ENCODE assay signal across 38 cellular contexts in genomic region chr13:45447050-45447661, GRCh38. TPM values are rescaled to one million over a fixed set of nuclear protein-coding genes. Genes with fewer than 3 reads are reported as not detected.
DNase-seq lines count a peak whose midpoint lies in the region; ATAC-seq and TF ChIP-seq lines count a peak whose summit lies in the region.
"Had no signal": no experiment of that assay in that cellular context is flagged by ENCODE, and none has a peak within 500 bp of the region (broad histone marks: within the 10 kb centered on the region; RNA-seq: fewer than 3 reads in every experiment).

No MANE protein-coding gene starts in this region.

- H3K4me2 ChIP-seq in neuronal stem cell (ENCODE audit: insufficient read depth, low read length, poor library complexity, severe bottlenecking): no peak overlapping the region
- H3K4me2 ChIP-seq: BLaER1, smooth muscle cell had no signal

- no peak overlapping the region for H3K18ac ChIP-seq in neuronal stem cell (ENCODE audit: low read length)

- H3K79me1 ChIP-seq in neuronal stem cell (ENCODE audit: low read depth, low read length): no peaks in the 10 kb centered on the region

- no peak overlapping the region for H4K91ac ChIP-seq in neuronal stem cell (ENCODE audit: low read depth, low read length, poor library complexity)

- peaks cover 0 to 17% (median 0%) of the 10 kb centered on the region in 3 experiments for H3K27me3 ChIP-seq in neuronal stem cell (ENCODE audit: control insufficient read depth in 3 of 3, insufficient read depth in 3 of 3, low read depth in 1 of 3, low read length in 3 of 3)
- H3K27me3 ChIP-seq in CD8-positive, alpha-beta T cell (ENCODE audit: insufficient read depth, low read length): no peaks in the 10 kb centered on the region
- H3K27me3 ChIP-seq: ascending aorta, BLaER1, gastroesophageal sphincter, SJSA1, stomach, thyroid gland had no signal

- no peak overlapping the region for H2BK5ac ChIP-seq in neuronal stem cell (ENCODE audit: low read length)

- in situ Hi-C loops in ACHN (cut with HindIII; ENCODE audit: low pct_ligation_motif_present, low pct_unique_long_range_greater_than_20kb, low sequenced_read_pairs): no loop called here

- no peak for ATAC-seq in CD8-positive, alpha-beta T cell
- ATAC-seq in activated naive CD4-positive, alpha-beta T cell treated with anti-CD3 and anti-CD28 coated beads, Interleukin-2, amount 50 U/mL, for 72 hours: no peak
- ATAC-seq: gastroesophageal sphincter; GM12878; left ventricle myocardium superior; naive thymus-derived CD4-positive, alpha-beta T cell had no signal

- H2AFZ ChIP-seq in neuronal stem cell (ENCODE audit: low read length): peak overlapping the region; percentile 45

- H3K27me3 Mint-ChIP-seq in CD8-positive, alpha-beta T cell (ENCODE audit: low read depth): peaks cover 3% of the 10 kb centered on the region
- H3K27me3 Mint-ChIP-seq: activated CD4-positive, alpha-beta memory T cell treated with anti-CD3 and anti-CD28 coated beads for 36 hours; activated naive CD8-positive, alpha-beta T cell treated with anti-CD3 and anti-CD28 coated beads for 36 hours had no signal

- H3K27ac ChIP-seq in neuronal stem cell (replicated peaks; ENCODE audit: low read length): no peak overlapping the region
- H3K27ac ChIP-seq in CD8-positive, alpha-beta T cell (ENCODE audit: low read depth, low read length): no peak overlapping the region
- H3K27ac ChIP-seq: ascending aorta, BLaER1, gastroesophageal sphincter, stomach, thyroid gland had no signal

- CTCF ChIA-PET in CD8-positive, alpha-beta T cell (lab: Charles Lee): interaction anchor here (0.9 kb wide), 1 partner anchor 9 kb away, joined by 3 read pairs; no protein-coding TSS in a partner anchor

- H3K4me1 ChIP-seq in neuronal stem cell (ENCODE audit: control insufficient read depth in 2 of 2, insufficient read depth in 1 of 2, low read depth in 1 of 2, low read length in 2 of 2): peaks cover 0 to 3% of the 10 kb centered on the region in 2 donors
- H3K4me1 ChIP-seq in CD8-positive, alpha-beta T cell (ENCODE audit: insufficient read depth, low read length): no peaks in the 10 kb centered on the region
- H3K4me1 ChIP-seq: ascending aorta, gastroesophageal sphincter, stomach, thyroid gland had no signal

- no peaks in the 10 kb centered on the region for H3K36me3 Mint-ChIP-seq in CD8-positive, alpha-beta T cell
- H3K36me3 Mint-ChIP-seq in activated naive CD4-positive, alpha-beta T cell treated with anti-CD3 and anti-CD28 coated beads, Interleukin-2, amount 50 U/mL, for 72 hours: no peaks in the 10 kb centered on the region
- H3K36me3 Mint-ChIP-seq: activated CD4-positive, alpha-beta memory T cell treated with anti-CD3 and anti-CD28 coated beads for 36 hours; activated naive CD8-positive, alpha-beta T cell treated with anti-CD3 and anti-CD28 coated beads for 36 hours; immature natural killer cell; mesothelial cell of epicardium had no signal

- intact Hi-C loops in CD8-positive, alpha-beta T cell (cut with DNase I, micrococcal nuclease): no loop called here

- no peak overlapping the region for H3K4me3 Mint-ChIP-seq in CD8-positive, alpha-beta T cell
- H3K4me3 Mint-ChIP-seq: activated CD4-positive, alpha-beta memory T cell treated with anti-CD3 and anti-CD28 coated beads for 36 hours; activated naive CD8-positive, alpha-beta T cell treated with anti-CD3 and anti-CD28 coated beads for 36 hours; immature natural killer cell; mesothelial cell of epicardium; naive thymus-derived CD4-positive, alpha-beta T cell had no signal

- POLR2A ChIA-PET in CD8-positive, alpha-beta T cell (lab: Charles Lee): no interaction called here

- H3K4me1 Mint-ChIP-seq in CD8-positive, alpha-beta T cell (ENCODE audit: low read depth): peaks cover under 1% of the 10 kb centered on the region
- H3K4me1 Mint-ChIP-seq: immature natural killer cell, mesothelial cell of epicardium had no signal

- no peaks in the 10 kb centered on the region for H3K9me3 ChIP-seq in neuronal stem cell (replicated peaks in 1 of 2; ENCODE audit: control insufficient read depth in 2 of 2, insufficient read depth in 1 of 2, low read depth in 1 of 2, low read length in 2 of 2)
- H3K9me3 ChIP-seq in CD8-positive, alpha-beta T cell (ENCODE audit: low read length): no peaks in the 10 kb centered on the region
- H3K9me3 ChIP-seq: ascending aorta, BLaER1, gastroesophageal sphincter, SJSA1, stomach, thyroid gland had no signal

- H3K36me3 ChIP-seq in neuronal stem cell (replicated peaks in 1 of 2; ENCODE audit: control insufficient read depth in 2 of 2, insufficient read depth in 2 of 2, low read length in 2 of 2): no peaks in the 10 kb centered on the region
- no peaks in the 10 kb centered on the region for H3K36me3 ChIP-seq in CD8-positive, alpha-beta T cell (ENCODE audit: insufficient read depth, low read length)
- H3K36me3 ChIP-seq: ascending aorta, BLaER1, gastroesophageal sphincter, SJSA1, stomach, thyroid gland had no signal

- H3K27ac Mint-ChIP-seq in CD8-positive, alpha-beta T cell: no peak overlapping the region
- no peak overlapping the region for H3K27ac Mint-ChIP-seq in activated naive CD4-positive, alpha-beta T cell treated with anti-CD3 and anti-CD28 coated beads, Interleukin-2, amount 50 U/mL, for 72 hours
- H3K27ac Mint-ChIP-seq: activated CD4-positive, alpha-beta memory T cell treated with anti-CD3 and anti-CD28 coated beads for 36 hours; activated naive CD8-positive, alpha-beta T cell treated with anti-CD3 and anti-CD28 coated beads for 36 hours; activated T-helper 2 cell treated with anti-CD3 and anti-CD28 coated beads, Interferon-gamma antibody, Interleukin-2, Interleukin-4, amounts not matched to agents 10 μg/mL and 5 μg/mL and 100 μg/mL, durations not matched to agents 14 hours and 24 hours and 36 hours; immature natural killer cell; mesothelial cell of epicardium had no signal

- no peak overlapping the region for H4K8ac ChIP-seq in neuronal stem cell (ENCODE audit: low read depth, low read length)

- H3K14ac ChIP-seq in neuronal stem cell (ENCODE audit: low read length): no peak overlapping the region

- no CpG with 5 or more reads among the region's 9 CpGs for WGBS in neuronal stem cell (ENCODE audit: extremely low coverage in 2 of 2, insufficient read length in 2 of 2, insufficient replicate concordance in 1 of 2), 2 donors

- no peak overlapping the region for H3K23ac ChIP-seq in neuronal stem cell (ENCODE audit: low read depth, low read length, poor library complexity)

- H2BK120ac ChIP-seq in neuronal stem cell (ENCODE audit: low read depth, low read length): no peak overlapping the region

- H2AK5ac ChIP-seq in neuronal stem cell (ENCODE audit: low read depth, low read length): no peak overlapping the region

- no peak overlapping the region for H3K4ac ChIP-seq in neuronal stem cell (ENCODE audit: low read length)

- H3K4me3 ChIP-seq in neuronal stem cell (ENCODE audit: low read length in 2 of 2): no peak overlapping the region
- no peak overlapping the region for H3K4me3 ChIP-seq in CD8-positive, alpha-beta T cell (ENCODE audit: low read depth, low read length)
- H3K4me3 ChIP-seq: ascending aorta, BLaER1, gastroesophageal sphincter, GM12878, SJSA1, smooth muscle cell, stomach, thyroid gland had no signal

- no peak overlapping the region for H3K9ac ChIP-seq in neuronal stem cell (ENCODE audit: low read depth, low read length, poor library complexity)
- H3K9ac ChIP-seq: BLaER1 had no signal

- H3K9me3 Mint-ChIP-seq in CD8-positive, alpha-beta T cell: no peaks in the 10 kb centered on the region
- no peaks in the 10 kb centered on the region for H3K9me3 Mint-ChIP-seq in activated naive CD4-positive, alpha-beta T cell treated with anti-CD3 and anti-CD28 coated beads, Interleukin-2, amount 50 U/mL, for 72 hours
- H3K9me3 Mint-ChIP-seq: activated CD4-positive, alpha-beta memory T cell treated with anti-CD3 and anti-CD28 coated beads for 36 hours; activated naive CD8-positive, alpha-beta T cell treated with anti-CD3 and anti-CD28 coated beads for 36 hours; activated T-helper 2 cell treated with anti-CD3 and anti-CD28 coated beads, Interferon-gamma antibody, Interleukin-2, Interleukin-4, amounts not matched to agents 10 μg/mL and 5 μg/mL and 100 μg/mL, durations not matched to agents 14 hours and 24 hours and 36 hours; immature natural killer cell; mesothelial cell of epicardium; naive thymus-derived CD4-positive, alpha-beta T cell had no signal

- no peak overlapping the region for H2BK12ac ChIP-seq in neuronal stem cell (ENCODE audit: low read length)

- DNase-seq in ACHN: peak; percentile 6
- DNase-seq in HuH-7.5 (ENCODE audit: low spot score): peak; percentile 11
- DNase-seq in foreskin melanocyte: peak; percentile 60
- DNase-seq in neuronal stem cell (ENCODE audit: low spot score): no peak
- no peak for DNase-seq in NCI-H1105 treated with DMSO at 0.1 percent for 48 hours (lab: John Stamatoyannopoulos, UW)
- no peak for DNase-seq in NCI-H226
- no peak for DNase-seq in CD8-positive, alpha-beta T cell
- DNase-seq in activated naive CD4-positive, alpha-beta T cell treated with anti-CD3 and anti-CD28 coated beads, Interleukin-2, amount 50 U/mL, for 72 hours (ENCODE audit: low spot score in 2 of 2): no peak
- DNase-seq: activated CD4-positive, alpha-beta memory T cell treated with anti-CD3 and anti-CD28 coated beads for 36 hours; activated CD4-positive, CD25-positive, alpha-beta regulatory T cell treated with anti-CD3 and anti-CD28 coated beads, Interleukin-2, amount 50 U/mL, for 72 hours; activated naive CD8-positive, alpha-beta T cell treated with anti-CD3 and anti-CD28 coated beads for 36 hours; caudate nucleus; dermis blood vessel endothelial cell; EL; hippocampal formation; immature natural killer cell; IMR-90; left ventricle myocardium superior; naive thymus-derived CD4-positive, alpha-beta T cell; NCI-H1105; NCI-H2081; NCI-H446; NCI-H82; nucleus accumbens; retina; RPMI8226; stimulated activated CD4-positive, alpha-beta T cell treated with anti-CD3 and anti-CD28 coated beads, Interleukin-1b, Interleukin-23, amount 100 ng/mL, for 48 hours; stomach; T-helper 1 cell; thyroid gland had no signal

- H2BK15ac ChIP-seq in neuronal stem cell (ENCODE audit: low read length): no peak overlapping the region

- TF ChIP-seq CTCF in CD8-positive, alpha-beta T cell (IDR thresholded peaks at IDR 0.05): no peak

RNA-seq across cellular contexts. Expression of gene COG3, which starts 17.6 kb away (rescaled TPM):
- polyA plus RNA-seq in neuronal stem cell (2013, experiment 1 of 2): 11.3 TPM
- polyA plus RNA-seq in neuronal stem cell (2013, experiment 2 of 2): 9.8 TPM
- total RNA-seq in CD8-positive, alpha-beta T cell: 10 to 100 TPM; 45.9 to 47.6 TPM
- 10 to 100 TPM; 18.6 to 20.6 TPM for total RNA-seq in activated naive CD4-positive, alpha-beta T cell treated with anti-CD3 and anti-CD28 coated beads, Interleukin-2, amount 50 U/mL, for 72 hours

RNA-seq across cellular contexts. Expression of gene SLC25A30, which starts 29.0 kb away (rescaled TPM):
- 8.0 TPM for polyA plus RNA-seq in neuronal stem cell (2013, experiment 1 of 2)
- polyA plus RNA-seq in neuronal stem cell (2013, experiment 2 of 2): 9.0 TPM
- 10 to 100 TPM; 37.7 to 40.5 TPM for total RNA-seq in CD8-positive, alpha-beta T cell
- total RNA-seq in activated naive CD4-positive, alpha-beta T cell treated with anti-CD3 and anti-CD28 coated beads, Interleukin-2, amount 50 U/mL, for 72 hours: 10 to 100 TPM; 10.5 to 19.7 TPM

Comparison
In these comparisons a context has a peak if more than half of its experiments do, and no peak if none do; other contexts are left out.
1. DNase-seq: peak in ACHN (single experiment), HuH-7.5 (single experiment) and foreskin melanocyte (single experiment); none in neuronal stem cell (single experiment), NCI-H1105 treated with DMSO at 0.1 percent for 48 hours (single experiment), NCI-H226 (single experiment), CD8-positive, alpha-beta T cell (0 of 7) and activated naive CD4-positive, alpha-beta T cell treated with anti-CD3 and anti-CD28 coated beads, Interleukin-2, amount 50 U/mL, for 72 hours (0 of 2).